23 cellular contexts compared by ENCODE assay signal in the genomic region with DNA sequence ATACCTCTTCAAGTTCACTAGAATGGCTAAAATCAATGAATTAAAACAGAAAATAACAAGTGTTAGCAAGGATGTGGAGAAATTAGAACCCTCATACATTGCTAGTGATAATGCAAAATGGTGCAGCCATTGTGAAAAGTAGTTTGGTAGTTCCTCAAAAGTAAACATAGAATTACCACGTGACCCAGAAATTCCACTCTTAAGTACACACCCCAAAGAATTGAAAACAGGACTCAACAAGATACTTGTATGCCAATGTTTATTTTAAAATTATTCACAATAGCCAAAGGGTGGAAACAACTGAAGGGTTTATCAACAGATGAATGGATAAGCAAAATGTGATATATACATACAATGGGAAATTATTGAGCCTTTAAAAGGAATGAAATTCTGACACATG.
"Had no signal": no experiment of that assay in that cellular context is flagged by ENCODE, and none has a peak within 500 bp of the region (broad histone marks: within the 10 kb centered on the region; RNA-seq: fewer than 3 reads in every experiment).

No MANE protein-coding gene starts in this region.

- H3K27ac ChIP-seq: breast epithelium, coronary artery had no signal

- H3K4me3 ChIP-seq: breast epithelium, coronary artery had no signal

- ATAC-seq: activated CD8-positive, alpha-beta memory T cell treated with anti-CD3 and anti-CD28 coated beads, Interleukin-2, amount 10 ng/mL, durations not matched to agents 7 days and 5 days; PC-3; T-helper 17 cell had no signal

- DNase-seq: activated B cell treated with CpG ODN at 0.5 μM for 24 hours; activated CD4-positive, alpha-beta T cell treated with anti-CD3 and anti-CD28 coated beads for 1 hour; activated CD4-positive, alpha-beta T cell treated with anti-CD3 and anti-CD28 coated beads, Interleukin-2, amount 10 ng/mL, durations not matched to agents 24 days and 14 days; activated CD4-positive, alpha-beta T cell treated with anti-CD3 and anti-CD28 coated beads, Interleukin-2, amount 50 U/mL, for 48 hours; activated CD8-positive, alpha-beta memory T cell treated with anti-CD3 and anti-CD28 coated beads, Interleukin-2, amount 10 ng/mL, durations not matched to agents 7 days and 5 days; activated effector memory CD4-positive, alpha-beta T cell treated with Interleukin-2 at 50 U/mL for 16 hours; activated naive CD4-positive, alpha-beta T cell; activated T-cell treated with anti-CD3 and anti-CD28 coated beads, Interleukin-2, amount 50 U/mL, for 24 hours; aorta; central memory CD4-positive, alpha-beta T cell; KG1; NCI-H1048; NCI-H1417 treated with DMSO at 0.1 percent for 48 hours; NCI-H187 treated with DMSO at 0.1 percent for 48 hours; NCI-H2081 treated with DMSO at 0.1 percent for 48 hours; NCI-H345; NCI-H524 treated with DMSO at 0.1 percent for 48 hours; PC-3; SHP77 treated with DMSO at 0.1 percent for 48 hours; T-helper 17 cell; T-helper 9 cell had no signal
